ENCODE assay signal across 12 cellular contexts in genomic region chr17:55549140-55549539, GRCh38. TPM values are rescaled to one million over a fixed set of nuclear protein-coding genes. Genes with fewer than 3 reads are reported as not detected.
DNase-seq lines count a peak whose midpoint lies in the region; ATAC-seq and TF ChIP-seq lines count a peak whose summit lies in the region.
"Had no signal": no experiment of that assay in that cellular context is flagged by ENCODE, and none has a peak within 500 bp of the region (broad histone marks: within the 10 kb centered on the region; RNA-seq: fewer than 3 reads in every experiment).

No MANE protein-coding gene starts in this region.

- H3K27ac ChIP-seq in PC-9 (no peak overlapping the region), hepatocyte (no peak overlapping the region), stomach (no peak overlapping the region)
- H3K27ac ChIP-seq: gastroesophageal sphincter, testis had no signal

- TF ChIP-seq POLR2A in stomach (IDR thresholded peaks at IDR 0.05) = no peak

- no peaks in the 10 kb centered on the region for H4K20me1 ChIP-seq in PC-9 (ENCODE audit: insufficient read depth)
- no peaks in the 10 kb centered on the region for H4K20me1 ChIP-seq in hepatocyte (ENCODE audit: insufficient read depth, poor library complexity, severe bottlenecking)

- H3K4me2 ChIP-seq in PC-9 = no peak overlapping the region
- no peak overlapping the region for H3K4me2 ChIP-seq in hepatocyte

- POLR2A ChIA-PET in PC-9 (lab: Charles Lee; ENCODE audit: unreplicated experiment) = no interaction called here

- CTCF ChIA-PET in PC-9 (lab: Charles Lee) = no interaction called here

- H3K79me2 ChIP-seq in PC-9 (ENCODE audit: low read depth) = no peaks in the 10 kb centered on the region
- H3K79me2 ChIP-seq in hepatocyte = no peaks in the 10 kb centered on the region

- H3K36me3 ChIP-seq in PC-9 (ENCODE audit: low read depth) (no peaks in the 10 kb centered on the region), hepatocyte (replicated peaks; ENCODE audit: insufficient read depth, low read depth) (no peaks in the 10 kb centered on the region), stomach (no peaks in the 10 kb centered on the region)
- H3K36me3 ChIP-seq: gastroesophageal sphincter had no signal

- DNase-seq in DMS114 treated with DMSO at 0.1 percent for 48 hours (lab: John Stamatoyannopoulos, UW; ENCODE audit: unreplicated experiment) (peak; percentile 8), HCEC 1CT (peak; percentile 30), PC-9 (no peak), hepatocyte (ENCODE audit: low spot score) (no peak), Ammon's horn (ENCODE audit: low spot score) (no peak), NOMO-1 treated with DMSO at 0.1 percent for 48 hours (lab: John Stamatoyannopoulos, UW; ENCODE audit: unreplicated experiment) (no peak), stomach (no peak)
- DNase-seq in activated naive CD4-positive, alpha-beta T cell treated with anti-CD3 and anti-CD28 coated beads, Interleukin-2, amount 50 U/mL, for 72 hours (ENCODE audit: low spot score in 2 of 2) = no peak
- DNase-seq: activated naive CD4-positive, alpha-beta T cell treated with anti-CD3 and anti-CD28 coated beads, Interleukin-2, amount 50 U/mL, for 16 hours; T-cell; testis had no signal

- H3K9me3 ChIP-seq in PC-9 (ENCODE audit: insufficient read depth, low read depth) = no peaks in the 10 kb centered on the region
- H3K9me3 ChIP-seq in hepatocyte (ENCODE audit: low read depth) = no peaks in the 10 kb centered on the region
- no peaks in the 10 kb centered on the region for H3K9me3 ChIP-seq in stomach
- H3K9me3 ChIP-seq: testis had no signal

- TF ChIP-seq EP300 in stomach (IDR thresholded peaks at IDR 0.05) = no peak

- TF ChIP-seq CTCF in PC-9 (conservative IDR thresholded peaks at IDR 0.05) (peak; percentile 53; the same call in 1 of the 2 replicates), hepatocyte (IDR thresholded peaks at IDR 0.05; ENCODE audit: poor library complexity) (peak; percentile 7), stomach (IDR thresholded peaks at IDR 0.05) (no peak)

- H3K4me3 ChIP-seq in PC-9 (no peak overlapping the region), hepatocyte (no peak overlapping the region), stomach (no peak overlapping the region)
- H3K4me3 ChIP-seq: gastroesophageal sphincter, testis had no signal

- ATAC-seq in activated naive CD4-positive, alpha-beta T cell treated with anti-CD3 and anti-CD28 coated beads, Interleukin-2, amount 50 U/mL, for 72 hours = no peak
- ATAC-seq: gastroesophageal sphincter had no signal

- H3K9me2 ChIP-seq in PC-9 (ENCODE audit: insufficient read depth) (no peaks in the 10 kb centered on the region; the same call in 1 of the 2 replicates), hepatocyte (replicated peaks; ENCODE audit: insufficient read depth) (no peaks in the 10 kb centered on the region)

- peaks cover 8 to 10% of the 10 kb centered on the region in 2 donors for H3K9me3 Mint-ChIP-seq in activated naive CD4-positive, alpha-beta T cell treated with anti-CD3 and anti-CD28 coated beads, Interleukin-2, amount 50 U/mL, for 72 hours

- H3K27me3 ChIP-seq in PC-9 (ENCODE audit: insufficient read depth, low read depth) (peaks cover 54% of the 10 kb centered on the region), hepatocyte (no peaks in the 10 kb centered on the region), stomach (no peaks in the 10 kb centered on the region)
- H3K27me3 ChIP-seq: gastroesophageal sphincter, testis had no signal

- no TSS peak for BruUV-seq in PC-9 (replicated peaks; lab: Mats Ljungman, UMichigan)

- H3F3A ChIP-seq in PC-9 (ENCODE audit: insufficient read depth, low read depth) = no peaks in the 10 kb centered on the region

- peaks cover 5 to 14% of the 10 kb centered on the region in 2 donors for H3K36me3 Mint-ChIP-seq in activated naive CD4-positive, alpha-beta T cell treated with anti-CD3 and anti-CD28 coated beads, Interleukin-2, amount 50 U/mL, for 72 hours
- H3K36me3 Mint-ChIP-seq: T-cell had no signal

- no peak overlapping the region for H2AFZ ChIP-seq in PC-9
- no peak overlapping the region for H2AFZ ChIP-seq in hepatocyte

- no peak overlapping the region for H3K27ac Mint-ChIP-seq in activated naive CD4-positive, alpha-beta T cell treated with anti-CD3 and anti-CD28 coated beads, Interleukin-2, amount 50 U/mL, for 72 hours
- H3K27ac Mint-ChIP-seq: T-cell had no signal

- intact Hi-C loops in PC-9 (cut with micrococcal nuclease; ENCODE audit: unreplicated experiment) = no loop called here
- intact Hi-C loops in stomach (cut with DNase I; ENCODE audit: low total_unique reads) = no loop called here

- WGBS in hepatocyte (ENCODE audit: low lambda C conversion rate, missing lambda C conversion rate) = 39% methylated on average over 2 of the region's 2 CpGs
- WGBS in stomach, 5 donors = 27 to 55% (median 41%) methylated on average over 2 of the region's 2 CpGs

- no peaks in the 10 kb centered on the region for H3K4me1 ChIP-seq in PC-9 (replicated peaks; ENCODE audit: insufficient read depth)
- H3K4me1 ChIP-seq in hepatocyte (ENCODE audit: insufficient read depth) = no peaks in the 10 kb centered on the region
- H3K4me1 ChIP-seq in stomach = no peaks in the 10 kb centered on the region
- H3K4me1 ChIP-seq: gastroesophageal sphincter, testis had no signal

RNA-seq across cellular contexts. Expression of gene SMIM36, which starts 37.9 kb away (rescaled TPM):
- total RNA-seq in PC-9 (2021) (not detected in 2 replicates), hepatocyte (not detected in 2 replicates), stomach (not detected)
- polyA plus RNA-seq in hepatocyte (not detected in 2 replicates), stomach (not detected)
- total RNA-seq in activated naive CD4-positive, alpha-beta T cell treated with anti-CD3 and anti-CD28 coated beads, Interleukin-2, amount 50 U/mL, for 72 hours = not detected
- total RNA-seq: gastroesophageal sphincter, T-cell had no signal

Comparison
In these comparisons a context has a peak if more than half of its experiments do, and no peak if none do; other contexts are left out.
1. DNase-seq: peak in DMS114 treated with DMSO at 0.1 percent for 48 hours (single experiment) and HCEC 1CT (single experiment); none in PC-9 (0 of 2), hepatocyte (single experiment), activated naive CD4-positive, alpha-beta T cell treated with anti-CD3 and anti-CD28 coated beads, Interleukin-2, amount 50 U/mL, for 72 hours (0 of 2), Ammon's horn (single experiment), NOMO-1 treated with DMSO at 0.1 percent for 48 hours (single experiment) and stomach (single experiment).
2. CTCF ChIP-seq: peak in PC-9 (single experiment) and hepatocyte (single experiment); none in stomach (0 of 7).